In genomic region chrX:54359408-54359807, GRCh38 we compare ENCODE assay signal across 10 cellular contexts. TPM values are rescaled to one million over a fixed set of nuclear protein-coding genes. Genes with fewer than 3 reads are reported as not detected.
DNase-seq lines count a peak whose midpoint lies in the region; ATAC-seq and TF ChIP-seq lines count a peak whose summit lies in the region.
"Had no signal": no experiment of that assay in that cellular context is flagged by ENCODE, and none has a peak within 500 bp of the region (broad histone marks: within the 10 kb centered on the region; RNA-seq: fewer than 3 reads in every experiment).

No MANE protein-coding gene starts in this region.

- intact Hi-C loops in transverse colon (cut with DNase I; ENCODE audit: low total_unique reads), result no loop called here

- no peak overlapping the region for H3K27ac Mint-ChIP-seq in effector memory CD8-positive, alpha-beta T cell

- peak overlapping the region; percentile 75 for H3K4me3 ChIP-seq in neural cell (ENCODE audit: low read length)
- H3K4me3 ChIP-seq in transverse colon, result no peak overlapping the region
- H3K4me3 ChIP-seq: lung had no signal

- H3F3A ChIP-seq in neural cell (ENCODE audit: insufficient read depth, low read length, poor library complexity, severe bottlenecking), result no peaks in the 10 kb centered on the region

- TF ChIP-seq CTCF in neural cell (IDR thresholded peaks at IDR 0.05; ENCODE audit: poor library complexity, severe bottlenecking) (no peak), transverse colon (IDR thresholded peaks at IDR 0.05) (no peak)

- TF ChIP-seq RAD21 in neural cell (conservative IDR thresholded peaks at IDR 0.05), result no peak

- H3K79me2 ChIP-seq in neural cell (replicated peaks; ENCODE audit: insufficient read depth, low read length), result peaks cover 10% of the 10 kb centered on the region

- H3K9me3 Mint-ChIP-seq in effector memory CD8-positive, alpha-beta T cell, result no peaks in the 10 kb centered on the region

- peaks cover 5% of the 10 kb centered on the region for H3K36me3 Mint-ChIP-seq in effector memory CD8-positive, alpha-beta T cell (ENCODE audit: insufficient read depth)

- H3K36me3 ChIP-seq in ES-I3 (ENCODE audit: insufficient read depth, low read length), result no peaks in the 10 kb centered on the region
- no peaks in the 10 kb centered on the region for H3K36me3 ChIP-seq in neural cell (ENCODE audit: insufficient read depth, low read length)
- H3K36me3 ChIP-seq in transverse colon, result no peaks in the 10 kb centered on the region
- H3K36me3 ChIP-seq: spleen had no signal

- WGBS in transverse colon (ENCODE audit: low coverage in 1 of 2), 2 donors, result 47 to 64% methylated on average over 3 to 4 of the region's 4 CpGs

- no peaks in the 10 kb centered on the region for H4K20me1 ChIP-seq in neural cell (ENCODE audit: insufficient read depth)

- H3K9me3 ChIP-seq in ES-I3 (ENCODE audit: control insufficient read depth, insufficient read depth, low read length) (no peaks in the 10 kb centered on the region), neural cell (ENCODE audit: low read length) (no peaks in the 10 kb centered on the region), transverse colon (no peaks in the 10 kb centered on the region)

- H3K27ac ChIP-seq in neural cell (ENCODE audit: low read length), result peak overlapping the region; percentile 96
- H3K27ac ChIP-seq in transverse colon, result no peak overlapping the region

- no peak for TF ChIP-seq POLR2A in transverse colon (IDR thresholded peaks at IDR 0.05)

- H3K27me3 Mint-ChIP-seq in effector memory CD8-positive, alpha-beta T cell, result peaks cover 35 to 42% of the 10 kb centered on the region in 2 donors

- peaks cover 5% of the 10 kb centered on the region; the same call in 1 of the 2 replicates for H3K4me1 ChIP-seq in ES-I3 (ENCODE audit: insufficient read depth, low read length)
- H3K4me1 ChIP-seq in transverse colon, result peaks cover 0 to 3% (median 0%) of the 10 kb centered on the region in 4 donors

- H3K9ac ChIP-seq in ES-I3 (ENCODE audit: low read depth, low read length), result peak overlapping the region; percentile 96
- peak overlapping the region; percentile 87 for H3K9ac ChIP-seq in neural cell (ENCODE audit: low read length)

- no peak for ATAC-seq in effector memory CD8-positive, alpha-beta T cell (replicated peaks)

- TF ChIP-seq EP300 in neural cell (conservative IDR thresholded peaks at IDR 0.05; ENCODE audit: poor library complexity, severe bottlenecking) (no peak), transverse colon (IDR thresholded peaks at IDR 0.05; ENCODE audit: low read depth) (no peak)

- H3K4me1 Mint-ChIP-seq in effector memory CD8-positive, alpha-beta T cell (ENCODE audit: low read depth in 2 of 2), result peaks cover 10 to 18% of the 10 kb centered on the region in 2 donors

- peak; percentile 11 for DNase-seq in RPMI7951 (ENCODE audit: low read depth)
- no peak for DNase-seq in effector memory CD8-positive, alpha-beta T cell
- no peak for DNase-seq in 8988T
- DNase-seq in effector CD8-positive, alpha-beta T cell (lab: John Stamatoyannopoulos, UW), result no peak
- no peak for DNase-seq in activated effector memory CD4-positive, alpha-beta T cell treated with Interleukin-2 at 50 U/mL for 16 hours
- no peak for DNase-seq in transverse colon

- H3K4me3 Mint-ChIP-seq in effector memory CD8-positive, alpha-beta T cell, result peak overlapping the region; percentile 78 to 79

- no peak overlapping the region for H2AFZ ChIP-seq in neural cell (ENCODE audit: low read depth, low read length)

- in situ Hi-C loops in transverse colon (cut with MboI; ENCODE audit: low pct_ligation_motif_present in 1 of 4, low pct_unique_long_range_greater_than_20kb in 1 of 4, low sequenced_read_pairs in 3 of 4), result loop anchor here in 1 of 4 donors (25.0 kb wide), 1 partner anchor 97 kb away; no protein-coding TSS in a partner anchor

- H3K4me2 ChIP-seq in neural cell (ENCODE audit: low read length), result peak overlapping the region; percentile 48

- no peaks in the 10 kb centered on the region for H3K27me3 ChIP-seq in neural cell (ENCODE audit: insufficient read depth, low read depth, low read length)
- H3K27me3 ChIP-seq in transverse colon, result peaks cover 18% of the 10 kb centered on the region

- H3K9me2 ChIP-seq in neural cell (ENCODE audit: insufficient read depth, low read length), result no peaks in the 10 kb centered on the region

TF ChIP-seq in neural cell, 6 proteins besides CTCF, POLR2A, EP300 and RAD21:
- TF ChIP-seq SMC3 (conservative IDR thresholded peaks at IDR 0.05; ENCODE audit: poor library complexity) (no peak), TAF1 (IDR thresholded peaks at IDR 0.05; ENCODE audit: low read depth) (no peak), MXI1 (conservative IDR thresholded peaks at IDR 0.05; ENCODE audit: poor library complexity, severe bottlenecking) (no peak), EZH2 (IDR thresholded peaks at IDR 0.05; ENCODE audit: borderline replicate concordance, insufficient read depth, low read length, poor library complexity, severe bottlenecking) (no peak), REST (IDR thresholded peaks at IDR 0.05; ENCODE audit: borderline replicate concordance) (no peak), POLR2AphosphoS5 (IDR thresholded peaks at IDR 0.05) (no peak)

RNA-seq across cellular contexts. Expression of gene WNK3, which starts 1.6 kb away (rescaled TPM):
- 1.8 TPM in 2 replicates for total RNA-seq in RPMI7951 (2014; rRNA removed; shearing (Covaris generic))
- 32.8 and 35.0 TPM in 2 replicates for polyA plus RNA-seq in neural cell
- polyA minus RNA-seq in neural cell, result 135 and 161 TPM in 2 replicates
- 1 to 10 TPM in 1 of 4 donors, under 1 TPM in 3; 0.27 to 1.9 (median 0.64) TPM for total RNA-seq in transverse colon
